8 cellular contexts compared by ENCODE assay signal in the genomic region with DNA sequence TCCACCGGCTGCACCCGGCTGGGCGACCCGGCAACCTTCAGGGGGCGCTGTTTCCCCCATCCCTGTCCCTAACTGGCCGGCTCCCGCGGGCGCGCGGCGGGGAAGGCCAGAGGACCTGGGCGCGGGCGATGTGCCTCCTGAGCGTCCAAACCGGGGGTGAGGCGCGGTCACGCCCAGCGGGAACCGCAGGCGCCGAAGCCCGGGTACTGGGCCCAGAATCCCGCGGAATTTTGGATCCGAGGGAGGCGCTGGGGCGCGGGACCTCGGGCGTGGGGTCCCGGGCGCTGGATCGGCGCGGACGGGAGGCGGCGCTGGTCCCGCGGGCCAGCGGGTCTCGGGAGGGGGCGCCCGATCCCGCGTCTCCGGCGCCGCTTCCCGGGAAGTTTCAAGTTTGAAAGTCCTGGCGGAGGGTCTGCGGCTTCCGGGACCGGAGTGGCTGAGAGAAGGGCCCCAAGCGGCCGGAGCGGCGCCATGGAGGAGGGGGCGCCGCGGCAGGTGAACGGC. TPM values are rescaled to one million over a fixed set of nuclear protein-coding genes. Genes with fewer than 3 reads are reported as not detected.
A peak's percentile ranks its signal among the peaks of the same experiment; 100 is the strongest.
DNase-seq lines count a peak whose midpoint lies in the region; ATAC-seq and TF ChIP-seq lines count a peak whose summit lies in the region.

TSS of gene PKN3 (plus strand) at position 59 of the 504 bp plus-strand sequence. CDS start at position 472, 413 bp downstream.

- peak within 1 kb of the TSS; percentile 74 for H2AFZ ChIP-seq in fibroblast of lung (ENCODE audit: low read length)

- H3K79me2 ChIP-seq in fibroblast of lung (ENCODE audit: control insufficient read depth, insufficient read depth, low read length) = no peaks in the 10 kb centered on the region

- CTCF ChIA-PET in CD8-positive, alpha-beta memory T cell (lab: Charles Lee) = interaction anchor here (0.7 to 1.6 kb wide), 17 partner anchors 10 to 278 kb away, joined by 3 to 22 read pairs (median 3); partner anchors contain the start of gene ZDHHC12

- H3K36me3 ChIP-seq in CD8-positive, alpha-beta memory T cell (ENCODE audit: insufficient read depth, low read length) = no peaks in the 10 kb centered on the region
- no peaks in the 10 kb centered on the region for H3K36me3 ChIP-seq in fibroblast of lung (ENCODE audit: control insufficient read depth, insufficient read depth, low read length)

- H3K4me2 ChIP-seq in fibroblast of lung (ENCODE audit: extremely low read depth, insufficient read depth, low read length) = peak within 1 kb of the TSS; percentile 75

- H3K4me1 Mint-ChIP-seq in CD8-positive, alpha-beta memory T cell = peaks cover 7 to 17% (median 9%) of the 10 kb centered on the region in 3 donors
- peaks cover 5 to 15% of the 10 kb centered on the region in 2 donors for H3K4me1 Mint-ChIP-seq in natural killer cell treated with Interleukin-12 subunit alpha and Interleukin-12 subunit beta and Interleukin-15 and Interleukin-18, amount 100 ng/mL, for 72 hours (ENCODE audit: low read depth in 2 of 2)

- peaks cover 0 to 1% of the 10 kb centered on the region in 2 donors for H3K27me3 Mint-ChIP-seq in CD8-positive, alpha-beta memory T cell
- H3K27me3 Mint-ChIP-seq in natural killer cell treated with Interleukin-12 subunit alpha and Interleukin-12 subunit beta and Interleukin-15 and Interleukin-18, amount 100 ng/mL, for 72 hours = no peaks in the 10 kb centered on the region

- H3K36me3 Mint-ChIP-seq in CD8-positive, alpha-beta memory T cell = peaks cover 0 to 1% (median 0%) of the 10 kb centered on the region in 3 donors
- no peaks in the 10 kb centered on the region for H3K36me3 Mint-ChIP-seq in natural killer cell treated with Interleukin-12 subunit alpha and Interleukin-12 subunit beta and Interleukin-15 and Interleukin-18, amount 100 ng/mL, for 72 hours

- ATAC-seq in GM19372 (IDR thresholded peaks at IDR 0.05; ENCODE audit: low read depth, unreplicated experiment) = peak; percentile 71
- ATAC-seq in natural killer cell treated with Interleukin-12 subunit alpha and Interleukin-12 subunit beta and Interleukin-15 and Interleukin-18, amount 100 ng/mL, for 72 hours = peak; percentile 89 to 92
- ATAC-seq in stimulated activated naive CD8-positive, alpha-beta T cell treated with anti-CD3 and anti-CD28 coated beads, Interleukin-15, Interleukin-2, amounts not matched to agents 100 U/mL and 50 U/mL, for 24 hours = peak; percentile 90

- no peaks in the 10 kb centered on the region for H3K9me3 Mint-ChIP-seq in CD8-positive, alpha-beta memory T cell
- H3K9me3 Mint-ChIP-seq in natural killer cell treated with Interleukin-12 subunit alpha and Interleukin-12 subunit beta and Interleukin-15 and Interleukin-18, amount 100 ng/mL, for 72 hours = no peaks in the 10 kb centered on the region

- peak within 1 kb of the TSS; percentile 53 for H3K4me3 ChIP-seq in CD8-positive, alpha-beta memory T cell (ENCODE audit: low read length)
- H3K4me3 ChIP-seq in HL-60 (replicated peaks; ENCODE audit: insufficient read depth, low read length) (peak within 1 kb of the TSS; percentile 67), fibroblast of lung (replicated peaks in 1 of 4; ENCODE audit: control extremely low read depth in 1 of 4, insufficient read depth in 1 of 4, low read depth in 3 of 4, low read length in 4 of 4) (peak within 1 kb of the TSS; percentile 62 to 73 (median 66))

- H3K27ac ChIP-seq in CD8-positive, alpha-beta memory T cell (ENCODE audit: low read depth, low read length) = peak within 1 kb of the TSS; percentile 57
- peak within 1 kb of the TSS; percentile 50 for H3K27ac ChIP-seq in HL-60 (replicated peaks)
- peak within 1 kb of the TSS; percentile 27 for H3K27ac ChIP-seq in fibroblast of lung (ENCODE audit: insufficient read depth, low read length)

- POLR2A ChIA-PET in CD8-positive, alpha-beta memory T cell (lab: Charles Lee) = interaction anchor here (0.7 to 1.0 kb wide), 3 partner anchors 10 to 13 kb away, joined by 3 to 7 read pairs (median 3); partner anchors contain the start of gene SET

- peak within 1 kb of the TSS; percentile 63 for H3K9ac ChIP-seq in fibroblast of lung (ENCODE audit: insufficient read depth, low read length)

- H3K9me3 ChIP-seq in CD8-positive, alpha-beta memory T cell (ENCODE audit: low read length) = no peaks in the 10 kb centered on the region
- no peaks in the 10 kb centered on the region for H3K9me3 ChIP-seq in fibroblast of lung (ENCODE audit: control insufficient read depth, insufficient read depth, low read depth, low read length)

- no peaks in the 10 kb centered on the region for H3K27me3 ChIP-seq in CD8-positive, alpha-beta memory T cell (ENCODE audit: insufficient read depth, low read length, poor library complexity, severe bottlenecking)
- H3K27me3 ChIP-seq in HL-60 (ENCODE audit: insufficient read depth, poor library complexity, severe bottlenecking) = no peaks in the 10 kb centered on the region
- no peaks in the 10 kb centered on the region for H3K27me3 ChIP-seq in fibroblast of lung (ENCODE audit: control insufficient read depth, insufficient read depth, low read length)

- no peaks in the 10 kb centered on the region for H4K20me1 ChIP-seq in fibroblast of lung (ENCODE audit: control insufficient read depth, extremely low read depth, insufficient read depth, low read length)

- peaks cover 7% of the 10 kb centered on the region for H3K4me1 ChIP-seq in CD8-positive, alpha-beta memory T cell (ENCODE audit: insufficient read depth, low read length)
- peaks cover 4% of the 10 kb centered on the region for H3K4me1 ChIP-seq in fibroblast of lung (ENCODE audit: control insufficient read depth, extremely low read depth, insufficient read depth, low read length)

- H3K4me3 Mint-ChIP-seq in CD8-positive, alpha-beta memory T cell = peak within 1 kb of the TSS; percentile 84 to 92 (median 87)
- H3K4me3 Mint-ChIP-seq in natural killer cell treated with Interleukin-12 subunit alpha and Interleukin-12 subunit beta and Interleukin-15 and Interleukin-18, amount 100 ng/mL, for 72 hours = peak within 1 kb of the TSS; percentile 91

- peak; percentile 79 to 87 (median 81) for DNase-seq in CD8-positive, alpha-beta memory T cell
- DNase-seq in HL-60 (ENCODE audit: low read depth in 1 of 2, low spot score in 1 of 2) = peak; percentile 79 to 87
- peak; percentile 76 for DNase-seq in activated T-helper 1 cell treated with Interleukin-2 at 50 U/mL for 16 hours (ENCODE audit: low read depth)
- peak; percentile 63 to 74 for DNase-seq in fibroblast of lung (ENCODE audit: low read depth in 2 of 2)
- DNase-seq in natural killer cell treated with Interleukin-12 subunit alpha and Interleukin-12 subunit beta and Interleukin-15 and Interleukin-18, amount 100 ng/mL, for 72 hours (ENCODE audit: low spot score) = peak; percentile 88
- DNase-seq in stimulated activated naive CD8-positive, alpha-beta T cell treated with anti-CD3 and anti-CD28 coated beads, Interleukin-15, Interleukin-2, amounts not matched to agents 100 U/mL and 50 U/mL, for 24 hours = peak; percentile 97

- peak within 1 kb of the TSS; percentile 46 to 79 (median 72) for H3K27ac Mint-ChIP-seq in CD8-positive, alpha-beta memory T cell
- peak within 1 kb of the TSS in 1 of 2 donors; percentile 59 for H3K27ac Mint-ChIP-seq in natural killer cell treated with Interleukin-12 subunit alpha and Interleukin-12 subunit beta and Interleukin-15 and Interleukin-18, amount 100 ng/mL, for 72 hours

- TF ChIP-seq CTCF in HL-60 (IDR thresholded peaks at IDR 0.05; ENCODE audit: insufficient read depth, low read length) (peak; percentile 62), fibroblast of lung (conservative IDR thresholded peaks at IDR 0.05 in 1 of 2, IDR thresholded peaks at IDR 0.05 in 1 of 2; ENCODE audit: low read depth in 1 of 2, low read length in 2 of 2) (peak; percentile 67 to 71)

TF ChIP-seq in PFSK-1, 5 proteins besides CTCF, POLR2A, EP300 and RAD21:
- no peak for TF ChIP-seq SIN3A (IDR thresholded peaks at IDR 0.05; ENCODE audit: borderline replicate concordance, insufficient read depth, low read length)
- TF ChIP-seq, protein P1, sequence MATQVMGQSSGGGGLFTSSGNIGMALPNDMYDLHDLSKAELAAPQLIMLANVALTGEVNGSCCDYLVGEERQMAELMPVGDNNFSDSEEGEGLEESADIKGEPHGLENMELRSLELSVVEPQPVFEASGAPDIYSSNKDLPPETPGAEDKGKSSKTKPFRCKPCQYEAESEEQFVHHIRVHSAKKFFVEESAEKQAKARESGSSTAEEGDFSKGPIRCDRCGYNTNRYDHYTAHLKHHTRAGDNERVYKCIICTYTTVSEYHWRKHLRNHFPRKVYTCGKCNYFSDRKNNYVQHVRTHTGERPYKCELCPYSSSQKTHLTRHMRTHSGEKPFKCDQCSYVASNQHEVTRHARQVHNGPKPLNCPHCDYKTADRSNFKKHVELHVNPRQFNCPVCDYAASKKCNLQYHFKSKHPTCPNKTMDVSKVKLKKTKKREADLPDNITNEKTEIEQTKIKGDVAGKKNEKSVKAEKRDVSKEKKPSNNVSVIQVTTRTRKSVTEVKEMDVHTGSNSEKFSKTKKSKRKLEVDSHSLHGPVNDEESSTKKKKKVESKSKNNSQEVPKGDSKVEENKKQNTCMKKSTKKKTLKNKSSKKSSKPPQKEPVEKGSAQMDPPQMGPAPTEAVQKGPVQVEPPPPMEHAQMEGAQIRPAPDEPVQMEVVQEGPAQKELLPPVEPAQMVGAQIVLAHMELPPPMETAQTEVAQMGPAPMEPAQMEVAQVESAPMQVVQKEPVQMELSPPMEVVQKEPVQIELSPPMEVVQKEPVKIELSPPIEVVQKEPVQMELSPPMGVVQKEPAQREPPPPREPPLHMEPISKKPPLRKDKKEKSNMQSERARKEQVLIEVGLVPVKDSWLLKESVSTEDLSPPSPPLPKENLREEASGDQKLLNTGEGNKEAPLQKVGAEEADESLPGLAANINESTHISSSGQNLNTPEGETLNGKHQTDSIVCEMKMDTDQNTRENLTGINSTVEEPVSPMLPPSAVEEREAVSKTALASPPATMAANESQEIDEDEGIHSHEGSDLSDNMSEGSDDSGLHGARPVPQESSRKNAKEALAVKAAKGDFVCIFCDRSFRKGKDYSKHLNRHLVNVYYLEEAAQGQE (IDR thresholded peaks at IDR 0.05; ENCODE audit: insufficient read depth in 1 of 2, low read depth in 2 of 2, low read length in 2 of 2) = no peak
- peak; percentile 39 for TF ChIP-seq FOXP2 (optimal IDR thresholded peaks at IDR 0.05; ENCODE audit: borderline replicate concordance, extremely low read depth, extremely low read length, insufficient read depth)
- TF ChIP-seq TAF1 (IDR thresholded peaks at IDR 0.05; ENCODE audit: borderline replicate concordance, insufficient read depth, low read length) = peak; percentile 57; the same call in 1 of the 2 replicates
- TF ChIP-seq POLR2AphosphoS5 (IDR thresholded peaks at IDR 0.05; ENCODE audit: low read depth, low read length) = peak; percentile 66; the same call in 1 of the 2 replicates

RNA-seq across cellular contexts. Expression of gene PKN3, which starts in this region (rescaled TPM):
- 1 to 10 TPM; 7.5 to 7.9 TPM for total RNA-seq in CD8-positive, alpha-beta memory T cell
- 1.4 TPM for polyA plus RNA-seq in CD8-positive, alpha-beta memory T cell
- polyA plus RNA-seq in PFSK-1 (2012; ENCODE audit: insufficient read length, low read depth) = 38.1 TPM
- total RNA-seq in fibroblast of lung = 1.3 and 1.7 TPM in 2 replicates
- 1.8 and 4.6 TPM in 2 replicates for polyA plus RNA-seq in fibroblast of lung
- 1.7 and 4.6 TPM in 2 replicates for polyA plus RNA-seq in fibroblast of lung (2012)
- 2.7 and 21.5 TPM in 2 replicates for polyA minus RNA-seq in fibroblast of lung (ENCODE audit: low replicate concordance)
- 1 to 10 TPM; 7.0 to 8.0 TPM for total RNA-seq in natural killer cell treated with Interleukin-12 subunit alpha and Interleukin-12 subunit beta and Interleukin-15 and Interleukin-18, amount 100 ng/mL, for 72 hours

Comparison
In these comparisons a context has a peak if more than half of its experiments do, and no peak if none do; other contexts are left out.
1. Peak in every context shown above with its lines: DNase-seq, ATAC-seq, H3K4me3 ChIP-seq and H3K27ac ChIP-seq.